1 cellular context compared by ENCODE assay signal in genomic region chr4:77859256-77859655, GRCh38.
A peak's percentile ranks its signal among the peaks of the same experiment; 100 is the strongest.
TF ChIP-seq lines count a peak whose summit lies in the region.

No MANE protein-coding gene starts in this region.

TF ChIP-seq in HepG2, 621 proteins besides CTCF, POLR2A, EP300 and RAD21:
- TF ChIP-seq BCL6 (CRISPR knock-in tag; IDR thresholded peaks at IDR 0.05) (peak; percentile 93), KDM3A (CRISPR knock-in tag; IDR thresholded peaks at IDR 0.05; ENCODE audit: low read depth) (no peak), ZNF691 (CRISPR knock-in tag; IDR thresholded peaks at IDR 0.05; ENCODE audit: borderline replicate concordance, low read depth) (no peak), ZNF562 (CRISPR knock-in tag; IDR thresholded peaks at IDR 0.05; ENCODE audit: borderline replicate concordance) (no peak), ZBTB20 (CRISPR knock-in tag; IDR thresholded peaks at IDR 0.05; ENCODE audit: borderline replicate concordance, low read depth) (no peak), PAXIP1 (CRISPR knock-in tag; conservative IDR thresholded peaks at IDR 0.05) (no peak), ISL2 (CRISPR knock-in tag; IDR thresholded peaks at IDR 0.05) (no peak), ZBTB34 (CRISPR knock-in tag; IDR thresholded peaks at IDR 0.05) (no peak), ZNF367 (CRISPR knock-in tag; IDR thresholded peaks at IDR 0.05; ENCODE audit: borderline replicate concordance) (no peak), ZNF207 (IDR thresholded peaks at IDR 0.05; ENCODE audit: borderline replicate concordance) (no peak), ZNF431 (CRISPR knock-in tag; IDR thresholded peaks at IDR 0.05; ENCODE audit: borderline replicate concordance, low read depth) (no peak), LCORL (IDR thresholded peaks at IDR 0.05) (peak; percentile 90), LCORL (CRISPR knock-in tag; IDR thresholded peaks at IDR 0.05) (no peak)
